In genomic region chr5:40446910-40447309, GRCh38 we compare ENCODE assay signal across 10 cellular contexts.
DNase-seq lines count a peak whose midpoint lies in the region; ATAC-seq, FAIRE-seq and TF ChIP-seq lines count a peak whose summit lies in the region.
"Had no signal": no experiment of that assay in that cellular context is flagged by ENCODE, and none has a peak within 500 bp of the region (broad histone marks: within the 10 kb centered on the region; RNA-seq: fewer than 3 reads in every experiment).

No MANE protein-coding gene starts in this region.

- no peak for ATAC-seq in HG03039 (IDR thresholded peaks at IDR 0.05; ENCODE audit: unreplicated experiment)

- peak; percentile 36 for DNase-seq in H54 (ENCODE audit: insufficient read length, low spot score)
- peak; percentile 40 for DNase-seq in SK-MEL-5 (ENCODE audit: low read depth, low spot score)
- peak; percentile 84 to 89 for DNase-seq in foreskin fibroblast
- DNase-seq in NOMO-1 (lab: John Stamatoyannopoulos, UW; ENCODE audit: unreplicated experiment in 2 of 2): no peak
- DNase-seq in cardiac septum (ENCODE audit: low spot score): no peak
- no peak for DNase-seq in dorsolateral prefrontal cortex
- DNase-seq: hypothalamus, NCI-H446 treated with DMSO at 0.1 percent for 48 hours had no signal

- in situ Hi-C loops in SK-MEL-5 (cut with HindIII; ENCODE audit: low pct_unique_long_range_greater_than_20kb, low sequenced_read_pairs): no loop called here

- H3K4me3 ChIP-seq in foreskin fibroblast (ENCODE audit: low read depth in 1 of 2, low read length in 2 of 2): no peak overlapping the region
- no peak overlapping the region for H3K4me3 ChIP-seq in dorsolateral prefrontal cortex

- FAIRE-seq in H54 (lab: Jason Lieb, UNC): peak; percentile 99

- TF ChIP-seq CTCF in 22Rv1 (IDR thresholded peaks at IDR 0.05): no peak
- no peak for TF ChIP-seq CTCF in foreskin fibroblast (IDR thresholded peaks at IDR 0.05; ENCODE audit: low read depth, low read length)
- TF ChIP-seq CTCF in dorsolateral prefrontal cortex (IDR thresholded peaks at IDR 0.05 in 54 of 56, conservative IDR thresholded peaks at IDR 0.05 in 2 of 56; ENCODE audit: low read depth in 1 of 56, partially characterized antibody in 56 of 56): no peak

- intact Hi-C loops in cardiac septum (cut with DNase I): no loop called here
- intact Hi-C loops in dorsolateral prefrontal cortex (cut with DNase I): no loop called here

- no peaks in the 10 kb centered on the region for H3K27me3 ChIP-seq in dorsolateral prefrontal cortex

- no peak for TF ChIP-seq POLR2A in H54 (IDR thresholded peaks at IDR 0.05; ENCODE audit: low read depth, low read length)

- H3K27ac ChIP-seq in 22Rv1 (peak overlapping the region; percentile 25; the same call in 1 of the 2 replicates), dorsolateral prefrontal cortex (no peak overlapping the region)

Comparison
In these comparisons a context has a peak if more than half of its experiments do, and no peak if none do; other contexts are left out.
1. DNase-seq: peak in H54 (single experiment), SK-MEL-5 (single experiment) and foreskin fibroblast (2 of 2); none in NOMO-1 (0 of 2), cardiac septum (single experiment) and dorsolateral prefrontal cortex (0 of 10).